32 cellular contexts compared by ENCODE assay signal in genomic region chr6:116289876-116290275, GRCh38. TPM values are rescaled to one million over a fixed set of nuclear protein-coding genes. Genes with fewer than 3 reads are reported as not detected.
A peak's percentile ranks its signal among the peaks of the same experiment; 100 is the strongest.
DNase-seq lines count a peak whose midpoint lies in the region; FAIRE-seq and TF ChIP-seq lines count a peak whose summit lies in the region.
"Had no signal": no experiment of that assay in that cellular context is flagged by ENCODE, and none has a peak within 500 bp of the region (broad histone marks: within the 10 kb centered on the region; RNA-seq: fewer than 3 reads in every experiment).

No MANE protein-coding gene starts in this region.

- no peak overlapping the region for H3K27ac Mint-ChIP-seq in activated CD4-positive, alpha-beta T cell treated with anti-CD3 and anti-CD28 coated beads, Interleukin-2, amount 10 ng/mL, durations not matched to agents 24 days and 14 days
- H3K27ac Mint-ChIP-seq: B cell; CD14-positive monocyte; CD4-positive, alpha-beta memory T cell; CD4-positive, alpha-beta T cell; CD4-positive, CD25-positive, alpha-beta regulatory T cell; CD8-positive, alpha-beta memory T cell; CD8-positive, alpha-beta T cell had no signal

- no peaks in the 10 kb centered on the region for H3K36me3 Mint-ChIP-seq in activated CD4-positive, alpha-beta T cell treated with anti-CD3 and anti-CD28 coated beads, Interleukin-2, amount 10 ng/mL, durations not matched to agents 24 days and 14 days (ENCODE audit: low read depth)
- H3K36me3 Mint-ChIP-seq: CD14-positive monocyte; CD4-positive, alpha-beta memory T cell; CD4-positive, CD25-positive, alpha-beta regulatory T cell; CD8-positive, alpha-beta memory T cell; CD8-positive, alpha-beta T cell had no signal

- H3K4me1 ChIP-seq in BE2C: no peaks in the 10 kb centered on the region
- H3K4me1 ChIP-seq: A549, Caco-2 had no signal

- H3K27me3 ChIP-seq in bronchial epithelial cell (ENCODE audit: control insufficient read depth, insufficient read depth, low read length) (no peaks in the 10 kb centered on the region), BE2C (no peaks in the 10 kb centered on the region)
- H3K27me3 ChIP-seq: BLaER1; BLaER1 treated with 17β-estradiol and CSF1 and Interleukin-3, amounts not matched to agents 10 nM and 100 nM had no signal

- H3K4me3 ChIP-seq in bronchial epithelial cell (ENCODE audit: low read depth, low read length) (no peak overlapping the region), epithelial cell of esophagus (ENCODE audit: low read length) (no peak overlapping the region), BE2C (ENCODE audit: low read depth, low read length) (no peak overlapping the region)
- H3K4me3 ChIP-seq: A549; BLaER1; BLaER1 treated with 17β-estradiol and CSF1 and Interleukin-3, amounts not matched to agents 10 nM and 100 nM had no signal

- no peaks in the 10 kb centered on the region for H3K4me1 Mint-ChIP-seq in activated CD4-positive, alpha-beta T cell treated with anti-CD3 and anti-CD28 coated beads, Interleukin-2, amount 10 ng/mL, durations not matched to agents 24 days and 14 days
- H3K4me1 Mint-ChIP-seq: B cell; CD4-positive, alpha-beta memory T cell; CD8-positive, alpha-beta memory T cell had no signal

- H3K36me3 ChIP-seq in bronchial epithelial cell (ENCODE audit: control insufficient read depth, insufficient read depth, low read length) (no peaks in the 10 kb centered on the region), BE2C (no peaks in the 10 kb centered on the region)
- H3K36me3 ChIP-seq: BLaER1; BLaER1 treated with 17β-estradiol and CSF1 and Interleukin-3, amounts not matched to agents 10 nM and 100 nM had no signal

- peak; percentile 8 for DNase-seq in activated CD4-positive, alpha-beta T cell treated with anti-CD3 and anti-CD28 coated beads, Interleukin-2, amount 10 ng/mL, durations not matched to agents 24 days and 14 days
- no peak for DNase-seq in activated CD4-positive, alpha-beta T cell treated with anti-CD3 and anti-CD28 coated beads for 1 hour
- DNase-seq in bronchial epithelial cell (ENCODE audit: low read depth) (peak; percentile 71), epithelial cell of esophagus (ENCODE audit: low read depth) (peak; percentile 67), BE2C (no peak), cortex of kidney (lab: John Stamatoyannopoulos, UW) (no peak)
- DNase-seq: 8988T; ACHN; AML-193; C1 segment of cervical spinal cord; Caco-2; Calu3; CD4-positive, alpha-beta memory T cell; CD4-positive, alpha-beta T cell; CD4-positive, CD25-positive, alpha-beta regulatory T cell; CD8-positive, alpha-beta memory T cell; CD8-positive, alpha-beta T cell; COR-L47; DMS 273 treated with DMSO at 0.1 percent for 48 hours; DMS153; DMS53; DMS79; DMS79 treated with DMSO at 0.1 percent for 48 hours; DND-41; EL had no signal

- no peak for TF ChIP-seq CTCF in bronchial epithelial cell (IDR thresholded peaks at IDR 0.05; ENCODE audit: insufficient read depth, low read length, severe bottlenecking)
- TF ChIP-seq CTCF in epithelial cell of esophagus (IDR thresholded peaks at IDR 0.05; ENCODE audit: insufficient read depth, low read depth, low read length, missing control alignments): no peak
- TF ChIP-seq CTCF in BE2C (IDR thresholded peaks at IDR 0.05; ENCODE audit: low read depth, low read length): no peak

- H3K9me3 Mint-ChIP-seq in activated CD4-positive, alpha-beta T cell treated with anti-CD3 and anti-CD28 coated beads, Interleukin-2, amount 10 ng/mL, durations not matched to agents 24 days and 14 days: no peaks in the 10 kb centered on the region
- H3K9me3 Mint-ChIP-seq: CD4-positive, alpha-beta memory T cell; CD4-positive, alpha-beta T cell; CD4-positive, CD25-positive, alpha-beta regulatory T cell; CD8-positive, alpha-beta memory T cell; CD8-positive, alpha-beta T cell had no signal

- no peaks in the 10 kb centered on the region for H3K9me3 ChIP-seq in BE2C
- H3K9me3 ChIP-seq: A549; BLaER1; BLaER1 treated with 17β-estradiol and CSF1 and Interleukin-3, amounts not matched to agents 10 nM and 100 nM; Caco-2 had no signal

- no peak overlapping the region for H3K4me3 Mint-ChIP-seq in activated CD4-positive, alpha-beta T cell treated with anti-CD3 and anti-CD28 coated beads, Interleukin-2, amount 10 ng/mL, durations not matched to agents 24 days and 14 days
- H3K4me3 Mint-ChIP-seq: B cell; CD14-positive monocyte; CD4-positive, alpha-beta memory T cell; CD4-positive, alpha-beta T cell; CD4-positive, CD25-positive, alpha-beta regulatory T cell; CD8-positive, alpha-beta memory T cell; CD8-positive, alpha-beta T cell had no signal

- no peak for FAIRE-seq in bronchial epithelial cell (lab: Jason Lieb, UNC)
- FAIRE-seq: A204.1, A549, D721Med had no signal

- H3K27me3 Mint-ChIP-seq in activated CD4-positive, alpha-beta T cell treated with anti-CD3 and anti-CD28 coated beads, Interleukin-2, amount 10 ng/mL, durations not matched to agents 24 days and 14 days: peaks cover 12% of the 10 kb centered on the region
- H3K27me3 Mint-ChIP-seq: B cell; CD4-positive, alpha-beta memory T cell; CD4-positive, alpha-beta T cell had no signal

- intact Hi-C loops in activated CD4-positive, alpha-beta T cell treated with anti-CD3 and anti-CD28 coated beads, Interleukin-2, amount 10 ng/mL, durations not matched to agents 24 days and 14 days (cut with micrococcal nuclease): loop anchor here (5.0 kb wide), 1 partner anchor 152 kb away; no protein-coding TSS in a partner anchor

RNA-seq across cellular contexts. Expression of gene TSPYL1, which starts 10.1 kb away (rescaled TPM):
- total RNA-seq in activated CD4-positive, alpha-beta T cell treated with anti-CD3 and anti-CD28 coated beads, Interleukin-2, amount 10 ng/mL, durations not matched to agents 24 days and 14 days: 39.1 and 41.2 TPM in 2 replicates
- total RNA-seq in bronchial epithelial cell: 72.4 and 134 TPM in 2 replicates
- 24.8 TPM for polyA plus RNA-seq in BE2C (2012; ENCODE audit: insufficient read depth, insufficient read length, low read depth)

RNA-seq across cellular contexts. Expression of gene TSPYL4, which starts 36.0 kb away (rescaled TPM):
- 22.1 and 22.2 TPM in 2 replicates for total RNA-seq in activated CD4-positive, alpha-beta T cell treated with anti-CD3 and anti-CD28 coated beads, Interleukin-2, amount 10 ng/mL, durations not matched to agents 24 days and 14 days
- total RNA-seq in bronchial epithelial cell: 2.1 and 3.2 TPM in 2 replicates
- polyA plus RNA-seq in BE2C (2012; ENCODE audit: insufficient read depth, insufficient read length, low read depth): 62.5 TPM

Comparison
In these comparisons a context has a peak if more than half of its experiments do, and no peak if none do; other contexts are left out.
1. DNase-seq: peak in activated CD4-positive, alpha-beta T cell treated with anti-CD3 and anti-CD28 coated beads, Interleukin-2, amount 10 ng/mL, durations not matched to agents 24 days and 14 days (single experiment), bronchial epithelial cell (single experiment) and epithelial cell of esophagus (single experiment); none in activated CD4-positive, alpha-beta T cell treated with anti-CD3 and anti-CD28 coated beads for 1 hour (single experiment), BE2C (single experiment) and cortex of kidney (single experiment).